9 cellular contexts compared by ENCODE assay signal in genomic region chr6:55998586-55998985, GRCh38.
"Had no signal": no experiment of that assay in that cellular context is flagged by ENCODE, and none has a peak within 500 bp of the region (broad histone marks: within the 10 kb centered on the region; RNA-seq: fewer than 3 reads in every experiment).

No MANE protein-coding gene starts in this region.

- H3K9ac ChIP-seq: KMS-11 had no signal

- H3K4me3 ChIP-seq: GM23338 had no signal

- H3K4me3 Mint-ChIP-seq: GM23338, H9 had no signal

- H3K27ac Mint-ChIP-seq: GM23338, H9 had no signal

- H3K27ac ChIP-seq: KMS-11 had no signal

- ATAC-seq: GM23338 had no signal

- H3K4me2 ChIP-seq: GM23338, KMS-11 had no signal

- FAIRE-seq: H1, H54, HTR-8/SVneo had no signal

- H3K4me1 Mint-ChIP-seq: GM23338, H9 had no signal

- DNase-seq: H9, HCEC 1CT, IMR-90, KBM-7 had no signal

- H2AFZ ChIP-seq: GM23338 had no signal
